9 cellular contexts compared by ENCODE assay signal in genomic region chr9:5617749-5618148, GRCh38. TPM values are rescaled to one million over a fixed set of nuclear protein-coding genes. Genes with fewer than 3 reads are reported as not detected.
DNase-seq lines count a peak whose midpoint lies in the region; ATAC-seq and TF ChIP-seq lines count a peak whose summit lies in the region.
"Had no signal": no experiment of that assay in that cellular context is flagged by ENCODE, and none has a peak within 500 bp of the region (broad histone marks: within the 10 kb centered on the region; RNA-seq: fewer than 3 reads in every experiment).

No MANE protein-coding gene starts in this region.

- H3K27ac ChIP-seq in spleen: peak overlapping the region in 7 of 8 donors; percentile 4 to 80 (median 64)
- H3K27ac ChIP-seq: epithelial cell of prostate had no signal

- H3K36me3 Mint-ChIP-seq in activated CD4-positive, alpha-beta memory T cell treated with anti-CD3 and anti-CD28 coated beads, Interleukin-2, amount 10 ng/mL, durations not matched to agents 7 days and 5 days (ENCODE audit: low read depth): peaks cover 34% of the 10 kb centered on the region
- H3K36me3 Mint-ChIP-seq in activated CD4-positive, alpha-beta memory T cell treated with anti-CD3 and anti-CD28 coated beads for 36 hours: peaks cover 3% of the 10 kb centered on the region
- H3K36me3 Mint-ChIP-seq in mesothelial cell of epicardium: no peaks in the 10 kb centered on the region

- no peaks in the 10 kb centered on the region for H3K9me3 ChIP-seq in spleen

- intact Hi-C loops in activated CD4-positive, alpha-beta memory T cell treated with anti-CD3 and anti-CD28 coated beads for 36 hours (cut with micrococcal nuclease): loop anchor here (1.0 kb wide), 1 partner anchor 10 kb away; no protein-coding TSS in a partner anchor
- intact Hi-C loops in spleen (cut with DNase I; ENCODE audit: low total_unique reads): no loop called here

- no peaks in the 10 kb centered on the region for H3K9me3 Mint-ChIP-seq in activated CD4-positive, alpha-beta memory T cell treated with anti-CD3 and anti-CD28 coated beads, Interleukin-2, amount 10 ng/mL, durations not matched to agents 7 days and 5 days
- H3K9me3 Mint-ChIP-seq in activated CD4-positive, alpha-beta memory T cell treated with anti-CD3 and anti-CD28 coated beads for 36 hours: no peaks in the 10 kb centered on the region
- H3K9me3 Mint-ChIP-seq in mesothelial cell of epicardium: no peaks in the 10 kb centered on the region

- H3K27ac Mint-ChIP-seq in activated CD4-positive, alpha-beta memory T cell treated with anti-CD3 and anti-CD28 coated beads, Interleukin-2, amount 10 ng/mL, durations not matched to agents 7 days and 5 days: peak overlapping the region; percentile 2
- no peak overlapping the region for H3K27ac Mint-ChIP-seq in activated CD4-positive, alpha-beta memory T cell treated with anti-CD3 and anti-CD28 coated beads for 36 hours
- H3K27ac Mint-ChIP-seq in mesothelial cell of epicardium: no peak overlapping the region

- DNase-seq in activated CD4-positive, alpha-beta memory T cell treated with anti-CD3 and anti-CD28 coated beads, Interleukin-2, amount 10 ng/mL, durations not matched to agents 7 days and 5 days: no peak
- DNase-seq in activated CD4-positive, alpha-beta memory T cell treated with anti-CD3 and anti-CD28 coated beads for 36 hours: no peak
- peak; percentile 28 to 86 for DNase-seq in NOMO-1 (lab: John Stamatoyannopoulos, UW; ENCODE audit: unreplicated experiment in 2 of 2)
- DNase-seq in spleen: no peak
- no peak for DNase-seq in foreskin fibroblast
- DNase-seq in mesenteric fat pad (ENCODE audit: low spot score): no peak
- no peak for DNase-seq in mesothelial cell of epicardium (ENCODE audit: low spot score in 2 of 2, unreplicated experiment in 2 of 2)

- H3K4me1 Mint-ChIP-seq in activated CD4-positive, alpha-beta memory T cell treated with anti-CD3 and anti-CD28 coated beads, Interleukin-2, amount 10 ng/mL, durations not matched to agents 7 days and 5 days: peaks cover 27% of the 10 kb centered on the region
- H3K4me1 Mint-ChIP-seq in activated CD4-positive, alpha-beta memory T cell treated with anti-CD3 and anti-CD28 coated beads for 36 hours (ENCODE audit: low read depth): peaks cover 33% of the 10 kb centered on the region
- no peaks in the 10 kb centered on the region for H3K4me1 Mint-ChIP-seq in mesothelial cell of epicardium

- no peak for TF ChIP-seq POLR2A in spleen (IDR thresholded peaks at IDR 0.05)

- H3K4me1 ChIP-seq in spleen: peaks cover 7 to 71% (median 35%) of the 10 kb centered on the region in 6 donors

- no peak for TF ChIP-seq CTCF in spleen (IDR thresholded peaks at IDR 0.05 in 8 of 11, conservative IDR thresholded peaks at IDR 0.05 in 3 of 11)
- TF ChIP-seq CTCF in foreskin fibroblast (IDR thresholded peaks at IDR 0.05; ENCODE audit: low read depth, low read length): no peak
- TF ChIP-seq CTCF in mesothelial cell of epicardium (IDR thresholded peaks at IDR 0.05; ENCODE audit: unreplicated experiment): no peak

- no peak overlapping the region for H3K4me3 Mint-ChIP-seq in activated CD4-positive, alpha-beta memory T cell treated with anti-CD3 and anti-CD28 coated beads, Interleukin-2, amount 10 ng/mL, durations not matched to agents 7 days and 5 days
- no peak overlapping the region for H3K4me3 Mint-ChIP-seq in activated CD4-positive, alpha-beta memory T cell treated with anti-CD3 and anti-CD28 coated beads for 36 hours
- no peak overlapping the region for H3K4me3 Mint-ChIP-seq in mesothelial cell of epicardium

- no peak overlapping the region for H3K4me3 ChIP-seq in spleen
- no peak overlapping the region for H3K4me3 ChIP-seq in foreskin fibroblast (ENCODE audit: low read depth in 1 of 2, low read length in 2 of 2)

- H3K36me3 ChIP-seq in spleen: peaks cover 0 to 18% (median 0%) of the 10 kb centered on the region in 6 donors

- H3K27me3 Mint-ChIP-seq in activated CD4-positive, alpha-beta memory T cell treated with anti-CD3 and anti-CD28 coated beads, Interleukin-2, amount 10 ng/mL, durations not matched to agents 7 days and 5 days: no peaks in the 10 kb centered on the region
- H3K27me3 Mint-ChIP-seq in activated CD4-positive, alpha-beta memory T cell treated with anti-CD3 and anti-CD28 coated beads for 36 hours: no peaks in the 10 kb centered on the region
- no peaks in the 10 kb centered on the region for H3K27me3 Mint-ChIP-seq in mesothelial cell of epicardium (ENCODE audit: low read depth)

- CTCF ChIA-PET in activated CD4-positive, alpha-beta memory T cell treated with anti-CD3 and anti-CD28 coated beads, Interleukin-2, amount 10 ng/mL, durations not matched to agents 7 days and 5 days (lab: Charles Lee): no interaction called here
- CTCF ChIA-PET in activated CD4-positive, alpha-beta memory T cell treated with anti-CD3 and anti-CD28 coated beads for 36 hours (lab: Charles Lee): no interaction called here

- POLR2A ChIA-PET in activated CD4-positive, alpha-beta memory T cell treated with anti-CD3 and anti-CD28 coated beads, Interleukin-2, amount 10 ng/mL, durations not matched to agents 7 days and 5 days (lab: Charles Lee): no interaction called here
- POLR2A ChIA-PET in activated CD4-positive, alpha-beta memory T cell treated with anti-CD3 and anti-CD28 coated beads for 36 hours (lab: Charles Lee): no interaction called here

- peak; percentile 94 for ATAC-seq in HG02852 (IDR thresholded peaks at IDR 0.05; ENCODE audit: unreplicated experiment)

- no peaks in the 10 kb centered on the region for H3K27me3 ChIP-seq in spleen (replicated peaks in 1 of 7)

RNA-seq across cellular contexts. Expression of gene RIC1, which starts 11.2 kb away (rescaled TPM):
- total RNA-seq in activated CD4-positive, alpha-beta memory T cell treated with anti-CD3 and anti-CD28 coated beads, Interleukin-2, amount 10 ng/mL, durations not matched to agents 7 days and 5 days: 10 to 100 TPM; 20.7 to 21.5 TPM
- 10 to 100 TPM; 14.1 to 15.0 TPM for total RNA-seq in activated CD4-positive, alpha-beta memory T cell treated with anti-CD3 and anti-CD28 coated beads for 36 hours
- total RNA-seq in spleen: 10 to 100 TPM; 33.1 to 68.7 (median 37.2) TPM
- polyA plus RNA-seq in spleen: 1 to 10 TPM; 4.9 to 6.0 (median 5.2) TPM
- 22.5 TPM for total RNA-seq in mesenteric fat pad
- total RNA-seq in mesothelial cell of epicardium: 36.4 to 39.2 TPM (median 37.5 TPM) in 3 replicates

Comparison
In these comparisons a context has a peak if more than half of its experiments do, and no peak if none do; other contexts are left out.
1. DNase-seq: peak in NOMO-1 (2 of 2); none in activated CD4-positive, alpha-beta memory T cell treated with anti-CD3 and anti-CD28 coated beads, Interleukin-2, amount 10 ng/mL, durations not matched to agents 7 days and 5 days (single experiment), activated CD4-positive, alpha-beta memory T cell treated with anti-CD3 and anti-CD28 coated beads for 36 hours (single experiment), spleen (single experiment), foreskin fibroblast (0 of 2), mesenteric fat pad (single experiment) and mesothelial cell of epicardium (0 of 2).